In genomic region chr4:177177446-177178160, GRCh38 we compare ENCODE assay signal across 17 cellular contexts.
A peak's percentile ranks its signal among the peaks of the same experiment; 100 is the strongest.
DNase-seq lines count a peak whose midpoint lies in the region; ATAC-seq and TF ChIP-seq lines count a peak whose summit lies in the region.
"Had no signal": no experiment of that assay in that cellular context is flagged by ENCODE, and none has a peak within 500 bp of the region (broad histone marks: within the 10 kb centered on the region; RNA-seq: fewer than 3 reads in every experiment).

No MANE protein-coding gene starts in this region.

- H3K9me3 Mint-ChIP-seq in naive thymus-derived CD8-positive, alpha-beta T cell: no peaks in the 10 kb centered on the region

- H3K27ac Mint-ChIP-seq in naive thymus-derived CD8-positive, alpha-beta T cell: no peak overlapping the region
- H3K27ac Mint-ChIP-seq: CD4-positive, alpha-beta memory T cell; progenitor cell of endocrine pancreas had no signal

- H3K4me1 ChIP-seq in stomach (peaks cover 0 to 7% (median 0%) of the 10 kb centered on the region in 4 donors), psoas muscle (no peaks in the 10 kb centered on the region)
- H3K4me1 ChIP-seq: SJSA1 had no signal

- TF ChIP-seq CTCF in cardiac fibroblast (IDR thresholded peaks at IDR 0.05; ENCODE audit: low read depth, low read length) (no peak), stomach (IDR thresholded peaks at IDR 0.05) (no peak), psoas muscle (IDR thresholded peaks at IDR 0.05) (no peak)

- no peaks in the 10 kb centered on the region for H3K4me1 Mint-ChIP-seq in naive thymus-derived CD8-positive, alpha-beta T cell
- H3K4me1 Mint-ChIP-seq: CD4-positive, alpha-beta memory T cell had no signal

- intact Hi-C loops in stomach (cut with DNase I; ENCODE audit: low total_unique reads): no loop called here
- intact Hi-C loops in psoas muscle (cut with DNase I): no loop called here

- TF ChIP-seq POLR2A in stomach (IDR thresholded peaks at IDR 0.05): no peak

- H3K27me3 ChIP-seq in stomach (no peaks in the 10 kb centered on the region), psoas muscle (ENCODE audit: insufficient read depth in 3 of 3, low read length in 2 of 3) (no peaks in the 10 kb centered on the region)
- H3K27me3 ChIP-seq: SJSA1 had no signal

- H3K27ac ChIP-seq in stomach (peak overlapping the region in 4 of 5 donors; percentile 2 to 35 (median 19)), psoas muscle (no peak overlapping the region)
- H3K27ac ChIP-seq: SJSA1 had no signal

- no peak overlapping the region for H3K4me3 Mint-ChIP-seq in naive thymus-derived CD8-positive, alpha-beta T cell
- H3K4me3 Mint-ChIP-seq: CD4-positive, alpha-beta memory T cell had no signal

- no peak for ATAC-seq in psoas muscle
- no peak for ATAC-seq in HG02870 (IDR thresholded peaks at IDR 0.05; ENCODE audit: unreplicated experiment)
- ATAC-seq in naive thymus-derived CD8-positive, alpha-beta T cell: no peak
- ATAC-seq: left lobe of liver had no signal

- 29 to 69% (median 44%) methylated on average over 1 of the region's 1 CpG for WGBS in stomach, 5 donors
- WGBS in psoas muscle, 3 donors: 54 to 65% (median 59%) methylated on average over 1 of the region's 1 CpG

- peak; percentile 72 for DNase-seq in GM04503 (ENCODE audit: low read depth)
- DNase-seq in cardiac fibroblast (ENCODE audit: low read depth in 2 of 2): peak; percentile 78 to 81
- peak; percentile 74 for DNase-seq in kidney glomerular epithelial cell (lab: John Stamatoyannopoulos, UW)
- no peak for DNase-seq in stomach
- DNase-seq in psoas muscle: no peak
- DNase-seq in naive thymus-derived CD8-positive, alpha-beta T cell: no peak
- DNase-seq: activated CD4-positive, alpha-beta T cell treated with anti-CD3 and anti-CD28 coated beads for 4 hours; CD4-positive, alpha-beta memory T cell; DMS79; hippocampal formation; NCI-H2081; NCI-H524 treated with DMSO at 0.1 percent for 48 hours; T1000 had no signal

- no peak for TF ChIP-seq EP300 in stomach (IDR thresholded peaks at IDR 0.05)

- no peaks in the 10 kb centered on the region for H3K36me3 Mint-ChIP-seq in naive thymus-derived CD8-positive, alpha-beta T cell
- H3K36me3 Mint-ChIP-seq: CD4-positive, alpha-beta memory T cell had no signal

- H3K4me3 ChIP-seq in cardiac fibroblast (replicated peaks in 1 of 2; ENCODE audit: low read depth in 2 of 2, low read length in 2 of 2): no peak overlapping the region
- H3K4me3 ChIP-seq in stomach: no peak overlapping the region
- H3K4me3 ChIP-seq in psoas muscle: no peak overlapping the region
- H3K4me3 ChIP-seq: SJSA1 had no signal

- H3K27me3 Mint-ChIP-seq in naive thymus-derived CD8-positive, alpha-beta T cell: peaks cover 0 to 5% (median 0%) of the 10 kb centered on the region in 5 donors
- H3K27me3 Mint-ChIP-seq: CD4-positive, alpha-beta memory T cell; progenitor cell of endocrine pancreas had no signal

- H3K36me3 ChIP-seq in stomach: no peaks in the 10 kb centered on the region
- no peaks in the 10 kb centered on the region for H3K36me3 ChIP-seq in psoas muscle (ENCODE audit: insufficient read depth in 1 of 2, low read depth in 1 of 2)
- H3K36me3 ChIP-seq: SJSA1 had no signal

- POLR2A ChIA-PET in naive thymus-derived CD8-positive, alpha-beta T cell (lab: Charles Lee): no interaction called here

- H3K9me3 ChIP-seq in stomach: no peaks in the 10 kb centered on the region
- H3K9me3 ChIP-seq in psoas muscle: peaks cover 10% of the 10 kb centered on the region
- H3K9me3 ChIP-seq: SJSA1 had no signal

Comparison
In these comparisons a context has a peak if more than half of its experiments do, and no peak if none do; other contexts are left out.
1. DNase-seq: peak in GM04503 (single experiment), cardiac fibroblast (2 of 2) and kidney glomerular epithelial cell (single experiment); none in stomach (single experiment), psoas muscle (0 of 2) and naive thymus-derived CD8-positive, alpha-beta T cell (0 of 10).